In genomic region chr13:98842074-98842473, GRCh38 we compare ENCODE assay signal across 1 cellular context.
TF ChIP-seq lines count a peak whose summit lies in the region.

No MANE protein-coding gene starts in this region.

TF ChIP-seq in HepG2, 621 proteins besides CTCF, POLR2A, EP300 and RAD21 (continued from another document):
- TF ChIP-seq ZBTB43 (CRISPR knock-in tag; conservative IDR thresholded peaks at IDR 0.05), result no peak
- TF ChIP-seq MED13 (CRISPR knock-in tag; IDR thresholded peaks at IDR 0.05), result no peak
- TF ChIP-seq ZNF556 (CRISPR knock-in tag; IDR thresholded peaks at IDR 0.05; ENCODE audit: borderline replicate concordance), result no peak
- TF ChIP-seq SIN3B (IDR thresholded peaks at IDR 0.05; ENCODE audit: low read length), result no peak
- TF ChIP-seq MYC (CRISPR knock-in tag; IDR thresholded peaks at IDR 0.05; ENCODE audit: borderline replicate concordance), result peak; percentile 31; the same call in 1 of the 2 replicates
- TF ChIP-seq ZNF550 (CRISPR knock-in tag; IDR thresholded peaks at IDR 0.05; ENCODE audit: borderline replicate concordance), result no peak
- TF ChIP-seq MAZ (IDR thresholded peaks at IDR 0.05; ENCODE audit: borderline replicate concordance, low read depth, low read length), result no peak
- TF ChIP-seq MAZ (CRISPR knock-in tag; IDR thresholded peaks at IDR 0.05; ENCODE audit: low read depth), result no peak
- TF ChIP-seq MLLT10 (CRISPR knock-in tag; IDR thresholded peaks at IDR 0.05), result no peak
- no peak for TF ChIP-seq ADNP (CRISPR knock-in tag; IDR thresholded peaks at IDR 0.05)
- no peak for TF ChIP-seq KLF13 (CRISPR knock-in tag; IDR thresholded peaks at IDR 0.05)
- no peak for TF ChIP-seq DMAP1 (CRISPR knock-in tag; IDR thresholded peaks at IDR 0.05)
- TF ChIP-seq REXO4 (CRISPR knock-in tag; IDR thresholded peaks at IDR 0.05; ENCODE audit: borderline replicate concordance), result no peak
- no peak for TF ChIP-seq TARDBP (CRISPR knock-in tag; IDR thresholded peaks at IDR 0.05)
- no peak for TF ChIP-seq ZNF44 (CRISPR knock-in tag; IDR thresholded peaks at IDR 0.05)
- TF ChIP-seq AHDC1 (CRISPR knock-in tag; IDR thresholded peaks at IDR 0.05; ENCODE audit: borderline replicate concordance), result no peak
- no peak for TF ChIP-seq NR1H2 (CRISPR knock-in tag; IDR thresholded peaks at IDR 0.05; ENCODE audit: borderline replicate concordance, low read depth)
- no peak for TF ChIP-seq NPAS2 (CRISPR knock-in tag; IDR thresholded peaks at IDR 0.05; ENCODE audit: borderline replicate concordance)
TF ChIP-seq in HepG2: peak in this region for 26.
